In genomic region chr2:73999881-74000597, GRCh38 we compare ENCODE assay signal across 1 cellular context.
TF ChIP-seq lines count a peak whose summit lies in the region.

No MANE protein-coding gene starts in this region.

TF ChIP-seq in HepG2, 621 proteins besides CTCF, POLR2A, EP300 and RAD21 (continued from another document):
- TF ChIP-seq AHDC1 (CRISPR knock-in tag; IDR thresholded peaks at IDR 0.05; ENCODE audit: borderline replicate concordance): no peak
- no peak for TF ChIP-seq JUN (CRISPR knock-in tag; IDR thresholded peaks at IDR 0.05)
- 0 out of 2 replicates have a peak, but pooled peaks have one; percentile 36 for TF ChIP-seq FOXC1 (CRISPR knock-in tag; IDR thresholded peaks at IDR 0.05; ENCODE audit: borderline replicate concordance)
- TF ChIP-seq ZNF318 (CRISPR knock-in tag; IDR thresholded peaks at IDR 0.05): no peak
- no peak for TF ChIP-seq KAT2B (IDR thresholded peaks at IDR 0.05; ENCODE audit: borderline replicate concordance, low read depth, low read length)
- TF ChIP-seq TEAD3 (CRISPR knock-in tag; optimal IDR thresholded peaks at IDR 0.05; ENCODE audit: borderline replicate concordance): peak; percentile 83
- no peak for TF ChIP-seq SIX1 (CRISPR knock-in tag; IDR thresholded peaks at IDR 0.05; ENCODE audit: borderline replicate concordance)
- TF ChIP-seq MZF1 (CRISPR knock-in tag; IDR thresholded peaks at IDR 0.05; ENCODE audit: borderline replicate concordance): no peak
- no peak for TF ChIP-seq ZNF24 (IDR thresholded peaks at IDR 0.05)
